8 cellular contexts compared by ENCODE assay signal in genomic region chr3:10950476-10951294, GRCh38. TPM values are rescaled to one million over a fixed set of nuclear protein-coding genes. Genes with fewer than 3 reads are reported as not detected.
DNase-seq lines count a peak whose midpoint lies in the region; ATAC-seq and TF ChIP-seq lines count a peak whose summit lies in the region.

No MANE protein-coding gene starts in this region.

- CTCF ChIA-PET in Calu3 (lab: Charles Lee), result interaction anchor here (1.0 kb wide), 1 partner anchor 13 kb away, joined by 4 read pairs; no protein-coding TSS in a partner anchor

- H3K27ac Mint-ChIP-seq in Calu3 (ENCODE audit: unreplicated experiment), result no peak overlapping the region

- H3K27ac ChIP-seq in substantia nigra (ENCODE audit: low read depth, low read length, poor library complexity, severe bottlenecking), result peak overlapping the region; percentile 56

- TF ChIP-seq CTCF in Calu3 (IDR thresholded peaks at IDR 0.05; ENCODE audit: unreplicated experiment) (peak; percentile 30), WI38 (IDR thresholded peaks at IDR 0.05; ENCODE audit: low read depth, low read length) (peak; percentile 64)

- no peaks in the 10 kb centered on the region for H3K36me3 Mint-ChIP-seq in Calu3 (ENCODE audit: insufficient read depth, unreplicated experiment)

- intact Hi-C loops in Calu3 (cut with micrococcal nuclease; ENCODE audit: unreplicated experiment), result loop anchor here (1.0 kb wide), 1 partner anchor 109 kb away; no protein-coding TSS in a partner anchor

- BruUV-seq in Calu3 (replicated peaks; lab: Mats Ljungman, UMichigan), result no TSS peak

- peak; percentile 34 for DNase-seq in Calu3
- peak; percentile 15 for DNase-seq in HK-2 (ENCODE audit: unreplicated experiment)
- DNase-seq in hepatic stellate cell (ENCODE audit: low spot score), result peak; percentile 77
- DNase-seq in substantia nigra (lab: John Stamatoyannopoulos, UW), result peak in 31 of 49 donors; percentile 14 to 56 (median 33)
- no peak for DNase-seq in NCI-H748 (lab: John Stamatoyannopoulos, UW; ENCODE audit: unreplicated experiment)
- DNase-seq in GM19240 (ENCODE audit: insufficient read length, low spot score), result no peak

- H3K4me1 Mint-ChIP-seq in Calu3 (ENCODE audit: low read depth, unreplicated experiment), result no peaks in the 10 kb centered on the region

- H3K4me3 Mint-ChIP-seq in Calu3 (ENCODE audit: low read depth, unreplicated experiment), result no peak overlapping the region

- no peak overlapping the region for H3K4me3 ChIP-seq in WI38 (ENCODE audit: low read depth, low read length)

- no peak for ATAC-seq in HG02852 (IDR thresholded peaks at IDR 0.05; ENCODE audit: unreplicated experiment)

- no peaks in the 10 kb centered on the region for H3K9me3 Mint-ChIP-seq in Calu3 (ENCODE audit: low read depth, unreplicated experiment)

- peaks cover 95% of the 10 kb centered on the region for H3K27me3 Mint-ChIP-seq in Calu3 (ENCODE audit: unreplicated experiment)

RNA-seq across cellular contexts. Expression of gene SLC6A1, which starts 41.9 kb away (rescaled TPM):
- total RNA-seq in Calu3 (2022), result not detected in 2 replicates

Comparison
In these comparisons a context has a peak if more than half of its experiments do, and no peak if none do; other contexts are left out.
1. DNase-seq: peak in Calu3 (single experiment), HK-2 (single experiment), hepatic stellate cell (single experiment) and substantia nigra (31 of 49); none in NCI-H748 (single experiment) and GM19240 (single experiment).